Comparison of ENCODE assay signal across 13 cellular contexts in genomic region chr22:44413211-44413610, GRCh38.
DNase-seq lines count a peak whose midpoint lies in the region; ATAC-seq and TF ChIP-seq lines count a peak whose summit lies in the region.
"Had no signal": no experiment of that assay in that cellular context is flagged by ENCODE, and none has a peak within 500 bp of the region (broad histone marks: within the 10 kb centered on the region; RNA-seq: fewer than 3 reads in every experiment).

No MANE protein-coding gene starts in this region.

- no peak overlapping the region for H2BK5ac ChIP-seq in neuronal stem cell (ENCODE audit: low read length)

- H2AFZ ChIP-seq in neuronal stem cell (ENCODE audit: low read length): no peak overlapping the region

- no peak for ATAC-seq in psoas muscle
- ATAC-seq: GM12878 had no signal

- H3K9me3 Mint-ChIP-seq in MCF 10A (ENCODE audit: unreplicated experiment): peaks cover 12% of the 10 kb centered on the region

- no peak overlapping the region for H2AK5ac ChIP-seq in neuronal stem cell (ENCODE audit: low read depth, low read length)

- no peak overlapping the region for H2BK120ac ChIP-seq in neuronal stem cell (ENCODE audit: low read depth, low read length)

- H3K36me3 ChIP-seq in neuronal stem cell (replicated peaks in 1 of 2; ENCODE audit: control insufficient read depth in 2 of 2, insufficient read depth in 2 of 2, low read length in 2 of 2): no peaks in the 10 kb centered on the region
- H3K36me3 ChIP-seq in psoas muscle (ENCODE audit: insufficient read depth in 1 of 2, low read depth in 1 of 2): no peaks in the 10 kb centered on the region
- no peaks in the 10 kb centered on the region for H3K36me3 ChIP-seq in MG63
- H3K36me3 ChIP-seq: BLaER1 treated with 17β-estradiol and CSF1 and Interleukin-3, amounts not matched to agents 10 nM and 100 nM had no signal

- H3K27me3 ChIP-seq in neuronal stem cell (ENCODE audit: control insufficient read depth in 3 of 3, insufficient read depth in 3 of 3, low read depth in 1 of 3, low read length in 3 of 3) (peaks cover 0 to 22% (median 0%) of the 10 kb centered on the region in 3 experiments), psoas muscle (ENCODE audit: insufficient read depth in 3 of 3, low read length in 2 of 3) (peaks cover 0 to 26% (median 4%) of the 10 kb centered on the region in 3 donors), MG63 (no peaks in the 10 kb centered on the region)
- H3K27me3 ChIP-seq: BLaER1 treated with 17β-estradiol and CSF1 and Interleukin-3, amounts not matched to agents 10 nM and 100 nM had no signal

- no peak overlapping the region for H2BK15ac ChIP-seq in neuronal stem cell (ENCODE audit: low read length)

- intact Hi-C loops in psoas muscle (cut with DNase I): no loop called here
- intact Hi-C loops in MCF 10A (cut with micrococcal nuclease): no loop called here

- no peak overlapping the region for H3K4ac ChIP-seq in neuronal stem cell (ENCODE audit: low read length)

- H3K36me3 Mint-ChIP-seq in MCF 10A (ENCODE audit: insufficient read depth, unreplicated experiment): no peaks in the 10 kb centered on the region
- H3K36me3 Mint-ChIP-seq: CD4-positive, CD25-positive, alpha-beta regulatory T cell had no signal

- H3K27ac ChIP-seq in neuronal stem cell (replicated peaks; ENCODE audit: low read length) (no peak overlapping the region), psoas muscle (no peak overlapping the region)
- H3K27ac ChIP-seq: BLaER1 treated with 17β-estradiol and CSF1 and Interleukin-3, amounts not matched to agents 10 nM and 100 nM had no signal

- no peak overlapping the region for H3K14ac ChIP-seq in neuronal stem cell (ENCODE audit: low read length)

- H3K4me3 ChIP-seq in neuronal stem cell (ENCODE audit: low read length in 2 of 2) (no peak overlapping the region), psoas muscle (no peak overlapping the region), MG63 (no peak overlapping the region)
- H3K4me3 ChIP-seq: BLaER1 treated with 17β-estradiol and CSF1 and Interleukin-3, amounts not matched to agents 10 nM and 100 nM; GM12878 had no signal

- peak overlapping the region; percentile 59 for H3K18ac ChIP-seq in neuronal stem cell (ENCODE audit: low read length)

- H3K23ac ChIP-seq in neuronal stem cell (ENCODE audit: low read depth, low read length, poor library complexity): no peak overlapping the region

- DNase-seq in activated effector memory CD4-positive, alpha-beta T cell treated with anti-CD3 and anti-CD28 coated beads, Interleukin-2, amount 50 U/mL, for 16 hours: peak; percentile 13
- no peak for DNase-seq in activated effector memory CD4-positive, alpha-beta T cell treated with Interleukin-2 at 50 U/mL for 16 hours
- DNase-seq in foreskin melanocyte: peak; percentile 7
- no peak for DNase-seq in neuronal stem cell (ENCODE audit: low spot score)
- no peak for DNase-seq in psoas muscle
- DNase-seq in MCF 10A (ENCODE audit: unreplicated experiment): no peak
- no peak for DNase-seq in MG63
- DNase-seq: 8988T; AML-193; CD4-positive, CD25-positive, alpha-beta regulatory T cell; DMS79 had no signal

- no peak overlapping the region for H2BK12ac ChIP-seq in neuronal stem cell (ENCODE audit: low read length)

- no peak overlapping the region for H3K4me2 ChIP-seq in neuronal stem cell (ENCODE audit: insufficient read depth, low read length, poor library complexity, severe bottlenecking)
- H3K4me2 ChIP-seq: BLaER1 treated with 17β-estradiol and CSF1 and Interleukin-3, amounts not matched to agents 10 nM and 100 nM had no signal

- no peak overlapping the region for H3K4me3 Mint-ChIP-seq in MCF 10A (ENCODE audit: unreplicated experiment)
- H3K4me3 Mint-ChIP-seq: CD4-positive, CD25-positive, alpha-beta regulatory T cell had no signal

- H3K9ac ChIP-seq in neuronal stem cell (ENCODE audit: low read depth, low read length, poor library complexity): no peak overlapping the region
- H3K9ac ChIP-seq: BLaER1 treated with 17β-estradiol and CSF1 and Interleukin-3, amounts not matched to agents 10 nM and 100 nM had no signal

- no peak overlapping the region for H4K8ac ChIP-seq in neuronal stem cell (ENCODE audit: low read depth, low read length)

- H4K91ac ChIP-seq in neuronal stem cell (ENCODE audit: low read depth, low read length, poor library complexity): no peak overlapping the region

- CTCF ChIA-PET in MCF 10A (lab: Yijun Ruan, JAX): no interaction called here

- no peaks in the 10 kb centered on the region for H3K9me3 ChIP-seq in neuronal stem cell (replicated peaks in 1 of 2; ENCODE audit: control insufficient read depth in 2 of 2, insufficient read depth in 1 of 2, low read depth in 1 of 2, low read length in 2 of 2)
- no peaks in the 10 kb centered on the region for H3K9me3 ChIP-seq in psoas muscle
- H3K9me3 ChIP-seq in MG63: peaks cover 4% of the 10 kb centered on the region; the same call in 1 of the 2 replicates

- no peaks in the 10 kb centered on the region for H3K79me1 ChIP-seq in neuronal stem cell (ENCODE audit: low read depth, low read length)

- no peak for TF ChIP-seq CTCF in psoas muscle (IDR thresholded peaks at IDR 0.05)
- no peak for TF ChIP-seq CTCF in MCF 10A (IDR thresholded peaks at IDR 0.05; ENCODE audit: unreplicated experiment)

- no TSS peak for BruUV-seq in MCF 10A (replicated peaks; lab: Mats Ljungman, UMichigan)

- POLR2A ChIA-PET in MCF 10A (lab: Yijun Ruan, JAX): no interaction called here

- peaks cover 46% of the 10 kb centered on the region for H3K27me3 Mint-ChIP-seq in MCF 10A (ENCODE audit: insufficient read depth, unreplicated experiment)
- H3K27me3 Mint-ChIP-seq: CD4-positive, CD25-positive, alpha-beta regulatory T cell had no signal

- H3K4me1 Mint-ChIP-seq in MCF 10A (ENCODE audit: insufficient read depth, unreplicated experiment): no peaks in the 10 kb centered on the region
- H3K4me1 Mint-ChIP-seq: CD4-positive, CD25-positive, alpha-beta regulatory T cell had no signal

- no peak overlapping the region for H3K27ac Mint-ChIP-seq in MCF 10A (ENCODE audit: low read depth, unreplicated experiment)
- H3K27ac Mint-ChIP-seq: CD4-positive, CD25-positive, alpha-beta regulatory T cell had no signal

- H3K4me1 ChIP-seq in neuronal stem cell (ENCODE audit: control insufficient read depth in 2 of 2, insufficient read depth in 1 of 2, low read depth in 1 of 2, low read length in 2 of 2) (peaks cover 6 to 18% of the 10 kb centered on the region in 2 donors), psoas muscle (no peaks in the 10 kb centered on the region)
- H3K4me1 ChIP-seq: BLaER1 treated with 17β-estradiol and CSF1 and Interleukin-3, amounts not matched to agents 10 nM and 100 nM had no signal

- WGBS in neuronal stem cell (ENCODE audit: extremely low coverage in 2 of 2, insufficient read length in 2 of 2, insufficient replicate concordance in 1 of 2), 2 donors: no CpG with 5 or more reads among the region's 11 CpGs
- WGBS in psoas muscle, 3 donors: 76 to 85% (median 81%) methylated on average over 11 of the region's 11 CpGs

Comparison
In these comparisons a context has a peak if more than half of its experiments do, and no peak if none do; other contexts are left out.
1. DNase-seq: peak in activated effector memory CD4-positive, alpha-beta T cell treated with anti-CD3 and anti-CD28 coated beads, Interleukin-2, amount 50 U/mL, for 16 hours (single experiment) and foreskin melanocyte (single experiment); none in activated effector memory CD4-positive, alpha-beta T cell treated with Interleukin-2 at 50 U/mL for 16 hours (single experiment), neuronal stem cell (single experiment), psoas muscle (0 of 2), MCF 10A (single experiment) and MG63 (single experiment).